ENCODE assay signal across 9 cellular contexts in genomic region chr11:86418929-86419328, GRCh38. TPM values are rescaled to one million over a fixed set of nuclear protein-coding genes. Genes with fewer than 3 reads are reported as not detected.
A peak's percentile ranks its signal among the peaks of the same experiment; 100 is the strongest.
DNase-seq lines count a peak whose midpoint lies in the region; ATAC-seq, FAIRE-seq and TF ChIP-seq lines count a peak whose summit lies in the region.
"Had no signal": no experiment of that assay in that cellular context is flagged by ENCODE, and none has a peak within 500 bp of the region (broad histone marks: within the 10 kb centered on the region; RNA-seq: fewer than 3 reads in every experiment).

No MANE protein-coding gene starts in this region.

- H3K79me2 ChIP-seq in DND-41 (ENCODE audit: insufficient read depth, low read length), result no peaks in the 10 kb centered on the region

- H3K4me3 ChIP-seq in DND-41 (ENCODE audit: low read depth in 1 of 2, low read length in 2 of 2), result no peak overlapping the region
- H3K4me3 ChIP-seq: coronary artery had no signal

- no peaks in the 10 kb centered on the region for H3K9me3 ChIP-seq in DND-41 (ENCODE audit: insufficient read depth, low read length, severe bottlenecking)

- no peak for FAIRE-seq in RCC 7860 (lab: Jason Lieb, UNC)
- FAIRE-seq in frontal cortex (lab: Jason Lieb, UNC), result no peak

- H3K36me3 ChIP-seq in DND-41 (ENCODE audit: insufficient read depth, low read length), result no peaks in the 10 kb centered on the region

- H2AFZ ChIP-seq in DND-41 (ENCODE audit: low read depth, low read length), result no peak overlapping the region

- intact Hi-C loops in posterior vena cava (cut with DNase I), result no loop called here

- H3K4me1 ChIP-seq in DND-41 (ENCODE audit: insufficient read depth, low read length), result no peaks in the 10 kb centered on the region
- peaks cover 5% of the 10 kb centered on the region for H3K4me1 ChIP-seq in foreskin keratinocyte

- H3K27me3 ChIP-seq in DND-41 (ENCODE audit: insufficient read depth, low read length, poor library complexity) (no peaks in the 10 kb centered on the region), foreskin keratinocyte (no peaks in the 10 kb centered on the region)

- no peak overlapping the region for H3K27ac ChIP-seq in DND-41 (ENCODE audit: low read length)
- H3K27ac ChIP-seq in foreskin keratinocyte, result no peak overlapping the region
- H3K27ac ChIP-seq: coronary artery had no signal

- H4K20me1 ChIP-seq in DND-41 (ENCODE audit: insufficient read depth, low read length), result no peaks in the 10 kb centered on the region

- DNase-seq in DND-41 (no peak), RPMI8226 (peak; percentile 8), foreskin keratinocyte (peak in 1 of 2 donors; percentile 20), RCC 7860 (ENCODE audit: low spot score) (no peak), posterior vena cava (ENCODE audit: low spot score) (no peak), frontal cortex (ENCODE audit: low spot score in 2 of 2) (no peak)
- DNase-seq in activated effector memory CD4-positive, alpha-beta T cell treated with Interleukin-2 at 50 U/mL for 16 hours, result no peak

- ATAC-seq in DND-41 (ENCODE audit: insufficient read depth, low read depth), result no peak; the same call in 2 of the 3 replicates
- ATAC-seq in GM21786 (IDR thresholded peaks at IDR 0.05; ENCODE audit: unreplicated experiment), result peak; percentile 54
- ATAC-seq in foreskin keratinocyte, result peak; percentile 43

- H3K4me2 ChIP-seq in DND-41 (ENCODE audit: insufficient read depth, low read length), result no peak overlapping the region

- H3K9ac ChIP-seq in DND-41 (ENCODE audit: low read depth, low read length), result no peak overlapping the region

- TF ChIP-seq CTCF in DND-41 (IDR thresholded peaks at IDR 0.05; ENCODE audit: borderline replicate concordance, extremely low read depth, low read length, poor library complexity, severe bottlenecking) (peak; percentile 33), foreskin keratinocyte (conservative IDR thresholded peaks at IDR 0.05) (peak; percentile 55)

RNA-seq across cellular contexts. Expression of gene CCDC81, which starts 44.2 kb away (rescaled TPM):
- total RNA-seq in foreskin keratinocyte (0.14 and 0.17 TPM in 2 replicates), posterior vena cava (1 to 10 TPM; 6.2 to 9.8 TPM), frontal cortex (0.82 TPM)
- 0.16 and 0.19 TPM in 2 replicates for polyA plus RNA-seq in foreskin keratinocyte
